Comparison of ENCODE assay signal across 8 cellular contexts in the genomic region with DNA sequence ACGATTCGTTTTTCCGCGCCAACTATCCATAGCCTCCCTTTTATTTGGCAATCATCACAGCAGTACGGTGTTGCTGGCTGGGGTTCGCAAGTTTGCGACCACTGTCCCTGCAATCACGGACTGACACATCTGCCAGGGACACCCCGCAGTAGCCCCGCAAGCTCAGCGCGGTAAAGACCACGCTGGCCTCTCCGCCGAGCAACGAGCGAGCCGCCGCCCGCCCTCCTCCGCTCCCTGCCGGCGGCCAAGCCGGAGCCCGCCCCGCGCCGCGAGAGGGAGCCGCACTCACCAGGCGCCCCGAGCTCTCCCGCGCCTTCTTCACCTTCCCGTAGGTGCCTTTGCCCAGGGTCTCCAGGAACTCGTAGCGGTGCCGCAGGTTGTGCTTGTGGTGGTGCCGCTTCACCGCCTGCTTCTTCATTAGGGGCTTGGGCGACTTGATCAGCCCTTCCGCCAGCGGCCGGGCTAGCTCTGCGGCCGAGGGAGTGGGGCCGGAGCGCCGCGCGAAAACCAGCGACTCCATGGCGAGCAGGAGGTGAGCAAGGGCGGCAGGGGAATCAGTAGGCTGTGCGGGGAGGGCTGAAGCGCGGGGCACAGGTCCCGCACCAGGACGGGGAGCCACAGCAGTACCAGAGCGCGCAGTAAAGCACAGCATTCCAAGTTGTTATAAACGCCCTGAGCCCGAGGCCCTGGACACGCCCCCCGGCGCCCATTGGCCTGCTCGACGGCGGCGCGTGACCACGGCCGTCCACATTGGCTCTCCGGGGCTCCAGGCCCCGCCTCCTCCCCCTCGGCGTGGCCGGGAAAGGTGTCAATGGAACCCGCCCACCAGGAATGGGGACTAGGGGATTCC. TPM values are rescaled to one million over a fixed set of nuclear protein-coding genes. Genes with fewer than 3 reads are reported as not detected.
A peak's percentile ranks its signal among the peaks of the same experiment; 100 is the strongest.
DNase-seq lines count a peak whose midpoint lies in the region; FAIRE-seq and TF ChIP-seq lines count a peak whose summit lies in the region.

A gene (minus strand): TSS at position 637 of the 850 bp plus-strand sequence. CDS start 117 bp downstream, at position 520.

- H3F3A ChIP-seq in OCI-LY1 (ENCODE audit: insufficient read depth, low read length) = no peaks in the 10 kb centered on the region

- peak; percentile 93 for DNase-seq in Caki2 (ENCODE audit: low read depth)
- peak; percentile 89 for DNase-seq in HPDE6-E6E7 (ENCODE audit: extremely low spot score)
- DNase-seq in activated T-cell treated with anti-CD3 and anti-CD28 coated beads for 48 hours (ENCODE audit: low read depth) = peak; percentile 79
- no peak for DNase-seq in epithelial cell of prostate (ENCODE audit: low read depth, low spot score)
- DNase-seq in midbrain (lab: John Stamatoyannopoulos, UW) = peak; percentile 88
- peak; percentile 66 to 70 for DNase-seq in stimulated activated CD8-positive, alpha-beta memory T cell treated with anti-CD3 and anti-CD28 coated beads, Interleukin-15, amount 100 ng/mL, for 4 hours (ENCODE audit: low read depth in 2 of 2)
- no peak for DNase-seq in GM12891 (ENCODE audit: insufficient read length, low spot score)

- H3K36me3 ChIP-seq in OCI-LY1 (ENCODE audit: insufficient read depth, low read length) = peaks cover 25% of the 10 kb centered on the region; the same call in 1 of the 2 replicates

- H3K9ac ChIP-seq in OCI-LY1 (ENCODE audit: low read length) = peak within 1 kb of the TSS; percentile 92

- H4K20me1 ChIP-seq in OCI-LY1 (ENCODE audit: insufficient read depth, low read length) = no peaks in the 10 kb centered on the region

- H3K27me3 ChIP-seq in OCI-LY1 (ENCODE audit: insufficient read depth, low read length) = no peaks in the 10 kb centered on the region

- H3K4me3 ChIP-seq in OCI-LY1 (ENCODE audit: low read depth, low read length, poor library complexity, severe bottlenecking) = peak within 1 kb of the TSS; percentile 95

- H3K9me3 ChIP-seq in OCI-LY1 (ENCODE audit: low read length) = no peaks in the 10 kb centered on the region

- no peak within 1 kb of the TSS for H2AFZ ChIP-seq in OCI-LY1 (ENCODE audit: low read length)

- peaks cover 48% of the 10 kb centered on the region for H3K4me1 ChIP-seq in OCI-LY1 (ENCODE audit: insufficient read depth, low read length, severe bottlenecking)

- peak within 1 kb of the TSS; percentile 76 for H3K4me2 ChIP-seq in OCI-LY1 (ENCODE audit: low read length)

- TF ChIP-seq POLR2A in GM12891 (IDR thresholded peaks at IDR 0.05; ENCODE audit: low read depth, low read length) = no peak

- H3K9me2 ChIP-seq in OCI-LY1 (ENCODE audit: low read depth, low read length) = no peaks in the 10 kb centered on the region

- FAIRE-seq in GM12891 (lab: Jason Lieb, UNC) = no peak

- H3K79me2 ChIP-seq in OCI-LY1 (ENCODE audit: insufficient read depth, low read length) = peaks cover 46% of the 10 kb centered on the region

- H3K27ac ChIP-seq in OCI-LY1 (ENCODE audit: low read depth, low read length, poor library complexity, severe bottlenecking) = peak within 1 kb of the TSS; percentile 82
- H3K27ac ChIP-seq in epithelial cell of prostate = peak within 1 kb of the TSS; percentile 97

- in situ Hi-C loops in Caki2 (cut with HindIII; ENCODE audit: low pct_unique_long_range_greater_than_20kb, low sequenced_read_pairs) = no loop called here

- peak; percentile 33; the same call in 1 of the 2 replicates for TF ChIP-seq CTCF in OCI-LY1 (IDR thresholded peaks at IDR 0.05; ENCODE audit: low read length)

TF ChIP-seq in GM12891, 5 proteins besides CTCF, POLR2A, EP300 and RAD21:
- TF ChIP-seq POU2F2 (IDR thresholded peaks at IDR 0.05; ENCODE audit: low read depth, low read length) (no peak), POLR2AphosphoS5 (IDR thresholded peaks at IDR 0.05; ENCODE audit: low read depth, low read length) (no peak), SPI1 (IDR thresholded peaks at IDR 0.05; ENCODE audit: low read depth, low read length) (no peak), PAX5 (IDR thresholded peaks at IDR 0.05; ENCODE audit: insufficient read depth, low read length, severe bottlenecking) (no peak), TAF1 (IDR thresholded peaks at IDR 0.05; ENCODE audit: low read depth, low read length) (no peak)

RNA-seq across cellular contexts. Expression of the gene that starts here (rescaled TPM):
- total RNA-seq in Caki2 (2014; rRNA removed; shearing (Covaris generic); ENCODE audit: low replicate concordance) = 8.3 and 11.9 TPM in 2 replicates
- 0.12 TPM for polyA plus RNA-seq in GM12891 (2012; ENCODE audit: low read depth, missing spikeins)

Comparison
In these comparisons a context has a peak if more than half of its experiments do, and no peak if none do; other contexts are left out.
1. DNase-seq: peak in Caki2 (single experiment), HPDE6-E6E7 (single experiment), activated T-cell treated with anti-CD3 and anti-CD28 coated beads for 48 hours (single experiment), midbrain (single experiment) and stimulated activated CD8-positive, alpha-beta memory T cell treated with anti-CD3 and anti-CD28 coated beads, Interleukin-15, amount 100 ng/mL, for 4 hours (2 of 2); none in epithelial cell of prostate (single experiment) and GM12891 (single experiment).